ENCODE assay signal across 7 cellular contexts in the genomic region with DNA sequence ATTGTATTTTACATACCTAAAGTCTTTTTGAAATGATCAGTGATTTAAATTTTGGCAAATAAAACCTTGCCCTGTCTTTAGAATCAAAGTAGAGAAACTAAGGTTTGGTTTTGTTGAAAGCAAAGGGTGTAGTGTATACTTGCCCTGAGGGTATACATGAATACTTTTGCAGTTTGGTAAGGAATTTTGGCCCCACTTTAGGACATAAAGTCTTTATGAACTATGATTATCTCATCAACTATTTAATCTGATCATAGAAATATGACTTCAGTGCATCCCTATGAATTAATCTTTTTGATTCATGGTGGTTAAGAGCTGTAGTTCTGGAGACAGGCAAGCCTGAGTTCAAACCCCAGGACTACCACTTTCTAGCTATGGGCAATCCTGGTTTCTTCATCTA. TPM values are rescaled to one million over a fixed set of nuclear protein-coding genes. Genes with fewer than 3 reads are reported as not detected.
"Had no signal": no experiment of that assay in that cellular context is flagged by ENCODE, and none has a peak within 500 bp of the region (broad histone marks: within the 10 kb centered on the region; RNA-seq: fewer than 3 reads in every experiment).

No MANE protein-coding gene starts in this region.

- H3K4me3 Mint-ChIP-seq: activated CD4-positive, alpha-beta memory T cell treated with anti-CD3 and anti-CD28 coated beads for 36 hours; activated CD4-positive, alpha-beta T cell treated with anti-CD3 and anti-CD28 coated beads, Interleukin-2, amount 10 ng/mL, durations not matched to agents 7 days and 5 days; activated naive CD8-positive, alpha-beta T cell; activated T-cell treated with anti-CD3 and anti-CD28 coated beads, Interleukin-2, amount 50 U/mL, for 4 hours had no signal

- H3K4me1 Mint-ChIP-seq: activated CD4-positive, alpha-beta T cell treated with anti-CD3 and anti-CD28 coated beads, Interleukin-2, amount 10 ng/mL, durations not matched to agents 7 days and 5 days had no signal

- FAIRE-seq: colon had no signal

- H3K27ac Mint-ChIP-seq: activated CD4-positive, alpha-beta memory T cell treated with anti-CD3 and anti-CD28 coated beads for 36 hours; activated CD4-positive, alpha-beta T cell treated with anti-CD3 and anti-CD28 coated beads, Interleukin-2, amount 10 ng/mL, durations not matched to agents 7 days and 5 days; activated naive CD8-positive, alpha-beta T cell had no signal

- H3K9me3 Mint-ChIP-seq: activated CD4-positive, alpha-beta memory T cell treated with anti-CD3 and anti-CD28 coated beads for 36 hours; activated CD4-positive, alpha-beta T cell treated with anti-CD3 and anti-CD28 coated beads, Interleukin-2, amount 10 ng/mL, durations not matched to agents 7 days and 5 days; activated T-cell treated with anti-CD3 and anti-CD28 coated beads, Interleukin-2, amount 50 U/mL, for 4 hours had no signal

- H3K27me3 Mint-ChIP-seq: activated CD4-positive, alpha-beta memory T cell treated with anti-CD3 and anti-CD28 coated beads for 36 hours; activated CD4-positive, alpha-beta T cell treated with anti-CD3 and anti-CD28 coated beads, Interleukin-2, amount 10 ng/mL, durations not matched to agents 7 days and 5 days; activated naive CD8-positive, alpha-beta T cell had no signal

RNA-seq across cellular contexts. Expression of a gene that starts 58.7 kb away (rescaled TPM):
- total RNA-seq: activated CD4-positive, alpha-beta T cell treated with anti-CD3 and anti-CD28 coated beads, Interleukin-2, amount 10 ng/mL, durations not matched to agents 7 days and 5 days; SJSA1; T-helper 2 cell treated with Interferon-gamma antibody and Interleukin-4, amounts not matched to agents 100 ng/mL and 5 ng/mL, for 36 hours had no signal
